8 cellular contexts compared by ENCODE assay signal in genomic region chr10:102009801-102010425, GRCh38.
DNase-seq lines count a peak whose midpoint lies in the region; ATAC-seq and TF ChIP-seq lines count a peak whose summit lies in the region.

No MANE protein-coding gene starts in this region.

- ATAC-seq in HG03521 (IDR thresholded peaks at IDR 0.05; ENCODE audit: unreplicated experiment) (peak; percentile 54), HG02840 (IDR thresholded peaks at IDR 0.05; ENCODE audit: low FRiP score, unreplicated experiment) (no peak)

- H3K9me3 ChIP-seq in neutrophil: no peaks in the 10 kb centered on the region

- TF ChIP-seq CTCF in foreskin fibroblast (IDR thresholded peaks at IDR 0.05; ENCODE audit: low read depth, low read length): peak; percentile 98
- peak; percentile 69 for TF ChIP-seq CTCF in neutrophil (IDR thresholded peaks at IDR 0.05)

- H3K4me1 ChIP-seq in neutrophil (ENCODE audit: control insufficient read depth in 1 of 2, insufficient read depth in 1 of 2, low read depth in 1 of 2, low read length in 1 of 2): peaks cover 26 to 30% of the 10 kb centered on the region in 2 experiments

- H3K36me3 ChIP-seq in neutrophil: peaks cover 24% of the 10 kb centered on the region

- DNase-seq in activated T-cell treated with anti-CD3 and anti-CD28 coated beads for 24 hours (ENCODE audit: low read depth): peak; percentile 22
- no peak for DNase-seq in activated T-cell treated with anti-CD3 and anti-CD28 coated beads, Interleukin-2, amount 50 U/mL, for 1 hour
- peak; percentile 64 for DNase-seq in NCI-H748 (lab: John Stamatoyannopoulos, UW; ENCODE audit: unreplicated experiment)
- peak; percentile 3 for DNase-seq in activated CD8-positive, alpha-beta memory T cell treated with anti-CD3 and anti-CD28 coated beads, Interleukin-2, amount 50 U/mL, for 1 hour (ENCODE audit: extremely low read depth)
- peak; percentile 81 to 94 for DNase-seq in foreskin fibroblast

- H3K27me3 ChIP-seq in neutrophil: no peaks in the 10 kb centered on the region

- peak overlapping the region; percentile 44 for H3K27ac ChIP-seq in neutrophil

- H3K4me3 ChIP-seq in foreskin fibroblast (ENCODE audit: low read depth in 1 of 2, low read length in 2 of 2) (no peak overlapping the region), neutrophil (ENCODE audit: low read depth in 1 of 2, low read length in 1 of 2) (no peak overlapping the region)
